1 cellular context compared by ENCODE assay signal in the genomic region with DNA sequence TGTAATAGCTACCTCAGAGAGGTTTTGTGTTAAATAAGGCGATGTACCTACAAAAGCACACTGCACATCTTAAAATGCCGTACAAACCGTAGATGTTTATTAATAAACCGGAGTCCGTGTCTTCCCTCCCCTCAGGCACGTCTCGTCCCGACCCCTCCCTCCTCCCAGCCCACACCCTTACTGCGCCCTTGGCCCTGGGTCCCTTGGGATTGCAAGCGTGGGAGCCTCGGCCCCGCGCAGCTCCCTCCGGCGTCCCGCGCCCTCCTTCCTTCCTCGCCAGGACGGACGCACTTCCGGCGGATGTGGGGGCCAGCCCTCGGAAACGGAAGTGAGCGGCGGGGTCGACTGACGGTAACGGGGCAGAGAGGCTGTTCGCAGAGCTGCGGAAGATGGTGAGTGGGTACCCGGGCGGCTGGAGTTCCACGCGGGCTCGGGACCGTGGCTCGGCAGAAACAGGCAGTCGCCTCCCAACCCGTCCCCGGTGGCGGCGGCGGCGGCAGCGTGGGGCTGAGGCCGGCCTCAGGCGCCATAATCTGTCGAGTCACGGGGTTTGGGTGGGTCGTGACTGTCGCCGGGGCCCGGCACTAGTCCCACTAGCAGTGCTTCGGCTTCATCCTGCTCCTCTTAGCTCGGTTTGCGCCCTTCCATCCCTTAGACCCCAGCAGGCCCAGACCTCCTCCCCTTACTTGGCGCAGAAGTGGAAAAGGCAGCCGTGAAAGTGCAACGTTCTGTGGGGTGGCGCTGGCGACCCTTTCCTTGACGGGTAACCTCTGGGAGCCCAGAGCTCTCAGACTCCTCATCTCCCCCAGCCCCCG.
TF ChIP-seq lines count a peak whose summit lies in the region.

A gene with protein sequence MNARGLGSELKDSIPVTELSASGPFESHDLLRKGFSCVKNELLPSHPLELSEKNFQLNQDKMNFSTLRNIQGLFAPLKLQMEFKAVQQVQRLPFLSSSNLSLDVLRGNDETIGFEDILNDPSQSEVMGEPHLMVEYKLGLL (plus strand): TSS at position 335 of the 815 bp plus-strand sequence. CDS start 55 bp downstream, at position 390.

TF ChIP-seq in liver, 16 proteins besides CTCF, POLR2A, EP300 and RAD21 (continued from another document):
- TF ChIP-seq RXRA (IDR thresholded peaks at IDR 0.05): peak; percentile 55 to 56
- TF ChIP-seq SP1 (IDR thresholded peaks at IDR 0.05): peak; percentile 65
TF ChIP-seq in liver: peak in this region for 9.
